ENCODE assay signal across 8 cellular contexts in the genomic region with DNA sequence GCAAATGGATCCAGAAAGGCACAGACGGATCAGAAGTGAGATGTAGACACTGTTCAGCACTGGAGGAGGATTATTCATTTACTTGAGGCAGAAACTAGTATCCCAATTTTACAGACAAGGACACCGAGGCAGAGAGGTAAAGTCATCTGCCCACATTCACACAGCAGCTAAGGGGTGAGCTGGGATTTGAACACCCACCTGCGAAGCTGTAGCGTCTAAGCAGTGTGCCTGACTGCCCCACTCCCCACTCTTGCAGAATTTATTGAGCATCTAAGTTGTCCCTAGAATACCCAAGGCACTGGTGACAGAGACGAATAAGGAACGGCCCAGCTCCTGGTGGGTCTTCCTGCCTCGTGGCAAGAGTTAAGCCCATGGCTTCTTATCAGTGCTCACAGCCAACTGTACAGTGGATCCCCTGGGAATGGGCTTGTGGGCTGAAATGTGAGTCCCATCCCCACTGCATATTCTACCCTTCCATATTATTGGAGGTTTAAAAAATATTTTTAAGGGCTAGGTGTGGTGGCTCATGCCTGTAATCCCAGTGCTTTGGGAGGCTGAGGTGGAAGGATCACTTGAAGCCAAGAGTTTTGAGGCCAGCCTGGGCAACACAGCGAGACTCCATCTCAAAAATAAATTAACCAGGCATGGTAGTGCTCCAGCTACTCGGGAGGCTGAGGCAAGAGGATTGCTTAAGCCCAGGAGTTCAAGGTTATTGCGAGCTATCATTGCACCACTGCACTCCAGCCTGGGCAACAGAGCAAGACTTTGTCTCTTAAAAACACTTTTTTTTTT.
DNase-seq lines count a peak whose midpoint lies in the region; ATAC-seq and TF ChIP-seq lines count a peak whose summit lies in the region.

No MANE protein-coding gene starts in this region.

- no peaks in the 10 kb centered on the region for H3K9me3 ChIP-seq in BLaER1
- no peaks in the 10 kb centered on the region for H3K9me3 ChIP-seq in Karpas-422 (ENCODE audit: low read length)

- H3K4me1 Mint-ChIP-seq in nephron progenitor cell: peaks cover 22% of the 10 kb centered on the region

- no peaks in the 10 kb centered on the region for H3K79me2 ChIP-seq in Karpas-422 (ENCODE audit: low read length)

- ATAC-seq in HG02678 (IDR thresholded peaks at IDR 0.05; ENCODE audit: unreplicated experiment): no peak

- H3K9me2 ChIP-seq in Karpas-422 (replicated peaks; ENCODE audit: insufficient read depth, low read length): no peaks in the 10 kb centered on the region

- peaks cover 13% of the 10 kb centered on the region for H3K27me3 Mint-ChIP-seq in nephron progenitor cell (ENCODE audit: low read depth, poor library complexity)

- H3K27ac Mint-ChIP-seq in nephron progenitor cell: peak overlapping the region; percentile 55

- H3K4me2 ChIP-seq in BLaER1 (peak overlapping the region; percentile 98), Karpas-422 (ENCODE audit: low read depth, low read length, poor library complexity, severe bottlenecking) (peak overlapping the region; percentile 78)

- H4K20me1 ChIP-seq in BLaER1 (peaks cover 100% of the 10 kb centered on the region), Karpas-422 (ENCODE audit: insufficient read depth, low read depth, low read length) (peaks cover 22% of the 10 kb centered on the region; the same call in 1 of the 2 replicates)

- H3K4me1 ChIP-seq in BLaER1 (peaks cover 91% of the 10 kb centered on the region), Karpas-422 (ENCODE audit: low read length) (peaks cover 7% of the 10 kb centered on the region)

- no peaks in the 10 kb centered on the region for H3K36me3 Mint-ChIP-seq in nephron progenitor cell (ENCODE audit: low read depth)

- no peak for TF ChIP-seq CTCF in nephron progenitor cell (IDR thresholded peaks at IDR 0.05)

- DNase-seq in Karpas-422 (no peak), nephron progenitor cell (no peak), NCI-H2196 (lab: John Stamatoyannopoulos, UW; ENCODE audit: unreplicated experiment) (no peak), NCI-H1105 treated with DMSO at 0.1 percent for 48 hours (lab: John Stamatoyannopoulos, UW) (no peak), NCI-H2081 (lab: John Stamatoyannopoulos, UW) (no peak)

- peak overlapping the region; percentile 69 for H3K4me3 ChIP-seq in BLaER1
- H3K4me3 ChIP-seq in Karpas-422 (ENCODE audit: low read length): peak overlapping the region; percentile 66; the same call in 1 of the 2 replicates

- H3K27me3 ChIP-seq in BLaER1 (peaks cover 26% of the 10 kb centered on the region), Karpas-422 (ENCODE audit: low read length) (no peaks in the 10 kb centered on the region)

- H3K36me3 ChIP-seq in BLaER1 (peaks cover 40% of the 10 kb centered on the region), Karpas-422 (ENCODE audit: insufficient read depth, low read length) (no peaks in the 10 kb centered on the region)

- H3K9me3 Mint-ChIP-seq in nephron progenitor cell: no peaks in the 10 kb centered on the region

- peak overlapping the region; percentile 30; the same call in 1 of the 2 replicates for H3K9ac ChIP-seq in BLaER1
- H3K9ac ChIP-seq in Karpas-422 (ENCODE audit: low read length): no peak overlapping the region

- H3K27ac ChIP-seq in BLaER1: 0 out of 2 replicates have a peak overlapping the region, but pooled peaks have one; percentile 11
- no peak overlapping the region for H3K27ac ChIP-seq in Karpas-422 (ENCODE audit: low read length)
- H3K27ac ChIP-seq in cingulate gyrus (ENCODE audit: low read depth, low read length): peak overlapping the region; percentile 85

- H2AFZ ChIP-seq in Karpas-422 (ENCODE audit: low read length): no peak overlapping the region

- H3K4me3 Mint-ChIP-seq in nephron progenitor cell: peak overlapping the region; percentile 60
